1 cellular context compared by ENCODE assay signal in genomic region chr12:105198961-105199360, GRCh38.
TF ChIP-seq lines count a peak whose summit lies in the region.

No MANE protein-coding gene starts in this region.

TF ChIP-seq in HepG2, 621 proteins besides CTCF, POLR2A, EP300 and RAD21 (continued from another document):
- TF ChIP-seq ZNF574 (CRISPR knock-in tag; IDR thresholded peaks at IDR 0.05) (peak; percentile 11; the same call in 1 of the 2 replicates), ZNF652 (CRISPR knock-in tag; IDR thresholded peaks at IDR 0.05; ENCODE audit: borderline replicate concordance, low read depth) (peak; percentile 81; the same call in 1 of the 2 replicates), ZNF687 (CRISPR knock-in tag; IDR thresholded peaks at IDR 0.05) (peak; percentile 43), KLF16 (CRISPR knock-in tag; IDR thresholded peaks at IDR 0.05) (no peak), XRCC5 (optimal IDR thresholded peaks at IDR 0.05; ENCODE audit: low read length) (peak; percentile 27), ZNF460 (CRISPR knock-in tag; IDR thresholded peaks at IDR 0.05; ENCODE audit: borderline replicate concordance) (no peak), ZFP91 (CRISPR knock-in tag; IDR thresholded peaks at IDR 0.05; ENCODE audit: borderline replicate concordance) (0 out of 2 replicates have a peak, but pooled peaks have one; percentile 33), HNF4A (CRISPR knock-in tag; IDR thresholded peaks at IDR 0.05) (peak; percentile 54), ZBTB33 (CRISPR knock-in tag; IDR thresholded peaks at IDR 0.05) (peak; percentile 58; the same call in 1 of the 2 replicates)
- TF ChIP-seq, protein P1, sequence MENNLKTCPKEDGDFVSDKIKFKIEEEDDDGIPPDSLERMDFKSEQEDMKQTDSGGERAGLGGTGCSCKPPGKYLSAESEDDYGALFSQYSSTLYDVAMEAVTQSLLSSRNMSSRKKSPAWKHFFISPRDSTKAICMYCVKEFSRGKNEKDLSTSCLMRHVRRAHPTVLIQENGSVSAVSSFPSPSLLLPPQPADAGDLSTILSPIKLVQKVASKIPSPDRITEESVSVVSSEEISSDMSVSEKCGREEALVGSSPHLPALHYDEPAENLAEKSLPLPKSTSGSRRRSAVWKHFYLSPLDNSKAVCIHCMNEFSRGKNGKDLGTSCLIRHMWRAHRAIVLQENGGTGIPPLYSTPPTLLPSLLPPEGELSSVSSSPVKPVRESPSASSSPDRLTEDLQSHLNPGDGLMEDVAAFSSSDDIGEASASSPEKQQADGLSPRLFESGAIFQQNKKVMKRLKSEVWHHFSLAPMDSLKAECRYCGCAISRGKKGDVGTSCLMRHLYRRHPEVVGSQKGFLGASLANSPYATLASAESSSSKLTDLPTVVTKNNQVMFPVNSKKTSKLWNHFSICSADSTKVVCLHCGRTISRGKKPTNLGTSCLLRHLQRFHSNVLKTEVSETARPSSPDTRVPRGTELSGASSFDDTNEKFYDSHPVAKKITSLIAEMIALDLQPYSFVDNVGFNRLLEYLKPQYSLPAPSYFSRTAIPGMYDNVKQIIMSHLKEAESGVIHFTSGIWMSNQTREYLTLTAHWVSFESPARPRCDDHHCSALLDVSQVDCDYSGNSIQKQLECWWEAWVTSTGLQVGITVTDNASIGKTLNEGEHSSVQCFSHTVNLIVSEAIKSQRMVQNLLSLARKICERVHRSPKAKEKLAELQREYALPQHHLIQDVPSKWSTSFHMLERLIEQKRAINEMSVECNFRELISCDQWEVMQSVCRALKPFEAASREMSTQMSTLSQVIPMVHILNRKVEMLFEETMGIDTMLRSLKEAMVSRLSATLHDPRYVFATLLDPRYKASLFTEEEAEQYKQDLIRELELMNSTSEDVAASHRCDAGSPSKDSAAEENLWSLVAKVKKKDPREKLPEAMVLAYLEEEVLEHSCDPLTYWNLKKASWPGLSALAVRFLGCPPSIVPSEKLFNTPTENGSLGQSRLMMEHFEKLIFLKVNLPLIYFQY (CRISPR knock-in tag; IDR thresholded peaks at IDR 0.05; ENCODE audit: borderline replicate concordance): no peak
- TF ChIP-seq, protein P2, sequence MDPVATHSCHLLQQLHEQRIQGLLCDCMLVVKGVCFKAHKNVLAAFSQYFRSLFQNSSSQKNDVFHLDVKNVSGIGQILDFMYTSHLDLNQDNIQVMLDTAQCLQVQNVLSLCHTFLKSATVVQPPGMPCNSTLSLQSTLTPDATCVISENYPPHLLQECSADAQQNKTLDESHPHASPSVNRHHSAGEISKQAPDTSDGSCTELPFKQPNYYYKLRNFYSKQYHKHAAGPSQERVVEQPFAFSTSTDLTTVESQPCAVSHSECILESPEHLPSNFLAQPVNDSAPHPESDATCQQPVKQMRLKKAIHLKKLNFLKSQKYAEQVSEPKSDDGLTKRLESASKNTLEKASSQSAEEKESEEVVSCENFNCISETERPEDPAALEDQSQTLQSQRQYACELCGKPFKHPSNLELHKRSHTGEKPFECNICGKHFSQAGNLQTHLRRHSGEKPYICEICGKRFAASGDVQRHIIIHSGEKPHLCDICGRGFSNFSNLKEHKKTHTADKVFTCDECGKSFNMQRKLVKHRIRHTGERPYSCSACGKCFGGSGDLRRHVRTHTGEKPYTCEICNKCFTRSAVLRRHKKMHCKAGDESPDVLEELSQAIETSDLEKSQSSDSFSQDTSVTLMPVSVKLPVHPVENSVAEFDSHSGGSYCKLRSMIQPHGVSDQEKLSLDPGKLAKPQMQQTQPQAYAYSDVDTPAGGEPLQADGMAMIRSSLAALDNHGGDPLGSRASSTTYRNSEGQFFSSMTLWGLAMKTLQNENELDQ (CRISPR knock-in tag; IDR thresholded peaks at IDR 0.05; ENCODE audit: borderline replicate concordance): no peak
- TF ChIP-seq, protein P3, sequence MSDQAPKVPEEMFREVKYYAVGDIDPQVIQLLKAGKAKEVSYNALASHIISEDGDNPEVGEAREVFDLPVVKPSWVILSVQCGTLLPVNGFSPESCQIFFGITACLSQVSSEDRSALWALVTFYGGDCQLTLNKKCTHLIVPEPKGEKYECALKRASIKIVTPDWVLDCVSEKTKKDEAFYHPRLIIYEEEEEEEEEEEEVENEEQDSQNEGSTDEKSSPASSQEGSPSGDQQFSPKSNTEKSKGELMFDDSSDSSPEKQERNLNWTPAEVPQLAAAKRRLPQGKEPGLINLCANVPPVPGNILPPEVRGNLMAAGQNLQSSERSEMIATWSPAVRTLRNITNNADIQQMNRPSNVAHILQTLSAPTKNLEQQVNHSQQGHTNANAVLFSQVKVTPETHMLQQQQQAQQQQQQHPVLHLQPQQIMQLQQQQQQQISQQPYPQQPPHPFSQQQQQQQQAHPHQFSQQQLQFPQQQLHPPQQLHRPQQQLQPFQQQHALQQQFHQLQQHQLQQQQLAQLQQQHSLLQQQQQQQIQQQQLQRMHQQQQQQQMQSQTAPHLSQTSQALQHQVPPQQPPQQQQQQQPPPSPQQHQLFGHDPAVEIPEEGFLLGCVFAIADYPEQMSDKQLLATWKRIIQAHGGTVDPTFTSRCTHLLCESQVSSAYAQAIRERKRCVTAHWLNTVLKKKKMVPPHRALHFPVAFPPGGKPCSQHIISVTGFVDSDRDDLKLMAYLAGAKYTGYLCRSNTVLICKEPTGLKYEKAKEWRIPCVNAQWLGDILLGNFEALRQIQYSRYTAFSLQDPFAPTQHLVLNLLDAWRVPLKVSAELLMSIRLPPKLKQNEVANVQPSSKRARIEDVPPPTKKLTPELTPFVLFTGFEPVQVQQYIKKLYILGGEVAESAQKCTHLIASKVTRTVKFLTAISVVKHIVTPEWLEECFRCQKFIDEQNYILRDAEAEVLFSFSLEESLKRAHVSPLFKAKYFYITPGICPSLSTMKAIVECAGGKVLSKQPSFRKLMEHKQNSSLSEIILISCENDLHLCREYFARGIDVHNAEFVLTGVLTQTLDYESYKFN (CRISPR knock-in tag; conservative IDR thresholded peaks at IDR 0.05): peak; percentile 55
